ENCODE assay signal across 12 cellular contexts in the genomic region with DNA sequence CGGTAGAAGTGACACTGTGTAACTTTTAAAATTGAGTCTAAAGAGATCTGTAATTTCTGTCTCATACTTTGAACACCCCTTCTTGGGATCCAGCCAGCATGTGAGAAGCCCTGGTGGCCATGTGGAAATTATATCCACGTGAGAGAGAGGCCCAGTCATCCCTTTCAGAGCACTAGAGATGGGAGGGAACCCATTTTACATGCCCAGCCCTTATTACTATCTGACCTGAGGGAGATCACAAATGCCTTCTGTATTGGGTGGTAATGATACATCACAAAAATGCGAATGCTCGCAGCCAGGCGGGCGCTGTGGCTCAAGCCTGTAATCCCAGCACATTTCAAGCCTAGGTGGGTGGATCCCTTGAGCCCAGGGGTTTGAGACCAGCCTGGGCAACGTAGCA. TPM values are rescaled to one million over a fixed set of nuclear protein-coding genes. Genes with fewer than 3 reads are reported as not detected.
A peak's percentile ranks its signal among the peaks of the same experiment; 100 is the strongest.
DNase-seq lines count a peak whose midpoint lies in the region; ATAC-seq and TF ChIP-seq lines count a peak whose summit lies in the region.
"Had no signal": no experiment of that assay in that cellular context is flagged by ENCODE, and none has a peak within 500 bp of the region (broad histone marks: within the 10 kb centered on the region; RNA-seq: fewer than 3 reads in every experiment).

No MANE protein-coding gene starts in this region.

- peaks cover 67 to 93% (median 85%) of the 10 kb centered on the region in 3 donors for H3K4me1 Mint-ChIP-seq in naive B cell

- no peak overlapping the region for H2AFZ ChIP-seq in Karpas-422 (ENCODE audit: low read length)

- DNase-seq in AG09309 (ENCODE audit: low read depth) = peak; percentile 85
- no peak for DNase-seq in Karpas-422
- peak; percentile 73 for DNase-seq in dedifferentiated amniotic fluid mesenchymal stem cell (ENCODE audit: extremely low spot score)
- DNase-seq in naive B cell = no peak
- DNase-seq in SK-N-DZ (ENCODE audit: low spot score) = no peak
- DNase-seq in NCI-H1105 (lab: John Stamatoyannopoulos, UW) = no peak
- DNase-seq in NCI-H1930 (lab: John Stamatoyannopoulos, UW) = no peak
- DNase-seq: activated CD4-positive, alpha-beta memory T cell treated with anti-CD3 and anti-CD28 coated beads for 36 hours; Calu3 had no signal

- no peaks in the 10 kb centered on the region for H3K9me2 ChIP-seq in Karpas-422 (replicated peaks; ENCODE audit: insufficient read depth, low read length)

- H3K4me3 ChIP-seq in AG09309 (ENCODE audit: control insufficient read depth, low read depth, low read length) (no peak overlapping the region), Karpas-422 (ENCODE audit: low read length) (no peak overlapping the region)

- H3K9me3 ChIP-seq in Karpas-422 (ENCODE audit: low read length) = no peaks in the 10 kb centered on the region

- H3K4me3 Mint-ChIP-seq in naive B cell = peak overlapping the region in 4 of 8 donors; percentile 1 to 61 (median 10)
- H3K4me3 Mint-ChIP-seq: activated CD4-positive, alpha-beta memory T cell treated with anti-CD3 and anti-CD28 coated beads for 36 hours; dendritic cell treated with granulocyte-macrophage colony-stimulating factor and Interleukin-4, amounts not matched to agents 40 ng/mL and 50 ng/mL, for 4 days had no signal

- ATAC-seq in naive B cell (ENCODE audit: low read depth in 2 of 2) (no peak), HG02571 (IDR thresholded peaks at IDR 0.05; ENCODE audit: unreplicated experiment) (no peak)

- peak overlapping the region; percentile 26; the same call in 1 of the 2 replicates for H3K27ac ChIP-seq in Karpas-422 (ENCODE audit: low read length)
- H3K27ac ChIP-seq: HL-60 had no signal

- no peaks in the 10 kb centered on the region for H3K27me3 ChIP-seq in Karpas-422 (ENCODE audit: low read length)

- H3K4me2 ChIP-seq in Karpas-422 (ENCODE audit: low read depth, low read length, poor library complexity, severe bottlenecking) = no peak overlapping the region

- no peaks in the 10 kb centered on the region for H3K36me3 ChIP-seq in Karpas-422 (ENCODE audit: insufficient read depth, low read length)

- H3K4me1 ChIP-seq in Karpas-422 (ENCODE audit: low read length) = peaks cover 79% of the 10 kb centered on the region

- H3K36me3 Mint-ChIP-seq in naive B cell = no peaks in the 10 kb centered on the region
- H3K36me3 Mint-ChIP-seq: activated CD4-positive, alpha-beta memory T cell treated with anti-CD3 and anti-CD28 coated beads for 36 hours had no signal

- peaks cover 100% of the 10 kb centered on the region for H3K79me2 ChIP-seq in Karpas-422 (ENCODE audit: low read length)

- no peak overlapping the region for H3K9ac ChIP-seq in Karpas-422 (ENCODE audit: low read length)

- no peaks in the 10 kb centered on the region for H4K20me1 ChIP-seq in Karpas-422 (ENCODE audit: insufficient read depth, low read depth, low read length)

- no peaks in the 10 kb centered on the region for H3K9me3 Mint-ChIP-seq in naive B cell
- H3K9me3 Mint-ChIP-seq: activated CD4-positive, alpha-beta memory T cell treated with anti-CD3 and anti-CD28 coated beads for 36 hours; dendritic cell treated with granulocyte-macrophage colony-stimulating factor and Interleukin-4, amounts not matched to agents 40 ng/mL and 50 ng/mL, for 4 days had no signal

- peak overlapping the region; percentile 92 to 100 (median 98) for H3K27ac Mint-ChIP-seq in naive B cell
- H3K27ac Mint-ChIP-seq: activated CD4-positive, alpha-beta memory T cell treated with anti-CD3 and anti-CD28 coated beads for 36 hours; dendritic cell treated with granulocyte-macrophage colony-stimulating factor and Interleukin-4, amounts not matched to agents 40 ng/mL and 50 ng/mL, for 4 days had no signal

- no peaks in the 10 kb centered on the region for H3K27me3 Mint-ChIP-seq in naive B cell
- H3K27me3 Mint-ChIP-seq: activated CD4-positive, alpha-beta memory T cell treated with anti-CD3 and anti-CD28 coated beads for 36 hours; dendritic cell treated with granulocyte-macrophage colony-stimulating factor and Interleukin-4, amounts not matched to agents 40 ng/mL and 50 ng/mL, for 4 days had no signal

- no peak for TF ChIP-seq CTCF in AG09309 (IDR thresholded peaks at IDR 0.05; ENCODE audit: control insufficient read depth, insufficient read depth, low read depth, low read length, missing control alignments)

RNA-seq across cellular contexts. Expression of gene TRAK1, which starts 27.3 kb away (rescaled TPM):
- total RNA-seq in Karpas-422 (2014; rRNA removed; shearing (Covaris generic); ENCODE audit: low replicate concordance) = 72.8 and 115 TPM in 2 replicates
- polyA plus RNA-seq in naive B cell (ENCODE audit: low read depth in 6 of 6) = 10 to 100 TPM; 20.5 to 54.1 (median 28.4) TPM
- 15.4 and 17.1 TPM in 2 replicates for polyA plus RNA-seq in SK-N-DZ (2014; cell fraction: cytosol; rRNA removed)
- 10.3 and 19.4 TPM in 2 replicates for polyA plus RNA-seq in SK-N-DZ (2014; cell fraction: nucleus; rRNA removed)

Comparison
In these comparisons a context has a peak if more than half of its experiments do, and no peak if none do; other contexts are left out.
1. DNase-seq: peak in AG09309 (single experiment) and dedifferentiated amniotic fluid mesenchymal stem cell (single experiment); none in Karpas-422 (single experiment), naive B cell (single experiment), SK-N-DZ (single experiment), NCI-H1105 (single experiment) and NCI-H1930 (0 of 2).